Comparison of ENCODE assay signal across 8 cellular contexts in genomic region chr12:7584137-7584536, GRCh38.
DNase-seq lines count a peak whose midpoint lies in the region; FAIRE-seq and TF ChIP-seq lines count a peak whose summit lies in the region.
"Not testable (repeated sequence)": the region's sequence is repeated elsewhere in the genome, so short reads cannot be mapped to it uniquely, and the experiment has no call there.

No MANE protein-coding gene starts in this region.

- H3K79me2 ChIP-seq in hepatocyte, result not testable (repeated sequence)

- not testable (repeated sequence) for H3K4me3 ChIP-seq in bronchial epithelial cell (ENCODE audit: low read depth, low read length); hepatocyte

- H3K4me3 Mint-ChIP-seq in type B pancreatic cell, result not testable (repeated sequence)

- not testable (repeated sequence) for H3K36me3 ChIP-seq in bronchial epithelial cell (ENCODE audit: control insufficient read depth, insufficient read depth, low read length); hepatocyte (replicated peaks; ENCODE audit: insufficient read depth, low read depth)

- H3K4me1 ChIP-seq in hepatocyte (ENCODE audit: insufficient read depth), result not testable (repeated sequence)

- not testable (repeated sequence) for H4K20me1 ChIP-seq in hepatocyte (ENCODE audit: insufficient read depth, poor library complexity, severe bottlenecking)

- not testable (repeated sequence) for TF ChIP-seq CTCF in bronchial epithelial cell (IDR thresholded peaks at IDR 0.05; ENCODE audit: insufficient read depth, low read length, severe bottlenecking); hepatocyte (IDR thresholded peaks at IDR 0.05; ENCODE audit: poor library complexity); type B pancreatic cell (conservative IDR thresholded peaks at IDR 0.05)

- peak overlapping the region; percentile 35 for H3K27ac Mint-ChIP-seq in type B pancreatic cell

- not testable (repeated sequence) for H3K9me3 Mint-ChIP-seq in type B pancreatic cell

- H3K9me2 ChIP-seq in hepatocyte (replicated peaks; ENCODE audit: insufficient read depth), result not testable (repeated sequence)

- DNase-seq in A172 (ENCODE audit: low spot score) (peak; percentile 58), HCEC 1CT (peak; percentile 36), bronchial epithelial cell (ENCODE audit: low read depth) (peak; percentile 37), hepatocyte (ENCODE audit: low spot score) (peak; percentile 20), mucosa of gallbladder (ENCODE audit: low spot score) (peak; percentile 25)
- DNase-seq in NK-92 treated with Interleukin-12 subunit alpha and Interleukin-12 subunit beta, amount 100 ng/mL, for 24 hours (lab: John Stamatoyannopoulos, UW), result peak; percentile 2
- DNase-seq in activated CD4-positive, alpha-beta T cell treated with anti-CD3 and anti-CD28 coated beads for 48 hours, result peak; percentile 33
- DNase-seq in type B pancreatic cell (ENCODE audit: extremely low spot score, unreplicated experiment), result not testable (repeated sequence)

- 91% methylated on average over 1 of the region's 1 CpG for WGBS in hepatocyte (ENCODE audit: low lambda C conversion rate, missing lambda C conversion rate)

- H3K9me3 ChIP-seq in hepatocyte (ENCODE audit: low read depth), result not testable (repeated sequence)

- H2AFZ ChIP-seq in hepatocyte, result not testable (repeated sequence)

- H3K36me3 Mint-ChIP-seq in type B pancreatic cell, result not testable (repeated sequence)

- peaks cover 25% of the 10 kb centered on the region for H3K27me3 Mint-ChIP-seq in type B pancreatic cell

- FAIRE-seq in bronchial epithelial cell (lab: Jason Lieb, UNC), result not testable (repeated sequence)

- H3K4me2 ChIP-seq in hepatocyte, result not testable (repeated sequence)

- H3K27me3 ChIP-seq in bronchial epithelial cell (ENCODE audit: control insufficient read depth, insufficient read depth, low read length); hepatocyte: not testable (repeated sequence)

- peak overlapping the region; percentile 83 for H3K27ac ChIP-seq in hepatocyte

- not testable (repeated sequence) for H3K4me1 Mint-ChIP-seq in type B pancreatic cell (ENCODE audit: unreplicated experiment)
